Comparison of ENCODE assay signal across 8 cellular contexts in the genomic region with DNA sequence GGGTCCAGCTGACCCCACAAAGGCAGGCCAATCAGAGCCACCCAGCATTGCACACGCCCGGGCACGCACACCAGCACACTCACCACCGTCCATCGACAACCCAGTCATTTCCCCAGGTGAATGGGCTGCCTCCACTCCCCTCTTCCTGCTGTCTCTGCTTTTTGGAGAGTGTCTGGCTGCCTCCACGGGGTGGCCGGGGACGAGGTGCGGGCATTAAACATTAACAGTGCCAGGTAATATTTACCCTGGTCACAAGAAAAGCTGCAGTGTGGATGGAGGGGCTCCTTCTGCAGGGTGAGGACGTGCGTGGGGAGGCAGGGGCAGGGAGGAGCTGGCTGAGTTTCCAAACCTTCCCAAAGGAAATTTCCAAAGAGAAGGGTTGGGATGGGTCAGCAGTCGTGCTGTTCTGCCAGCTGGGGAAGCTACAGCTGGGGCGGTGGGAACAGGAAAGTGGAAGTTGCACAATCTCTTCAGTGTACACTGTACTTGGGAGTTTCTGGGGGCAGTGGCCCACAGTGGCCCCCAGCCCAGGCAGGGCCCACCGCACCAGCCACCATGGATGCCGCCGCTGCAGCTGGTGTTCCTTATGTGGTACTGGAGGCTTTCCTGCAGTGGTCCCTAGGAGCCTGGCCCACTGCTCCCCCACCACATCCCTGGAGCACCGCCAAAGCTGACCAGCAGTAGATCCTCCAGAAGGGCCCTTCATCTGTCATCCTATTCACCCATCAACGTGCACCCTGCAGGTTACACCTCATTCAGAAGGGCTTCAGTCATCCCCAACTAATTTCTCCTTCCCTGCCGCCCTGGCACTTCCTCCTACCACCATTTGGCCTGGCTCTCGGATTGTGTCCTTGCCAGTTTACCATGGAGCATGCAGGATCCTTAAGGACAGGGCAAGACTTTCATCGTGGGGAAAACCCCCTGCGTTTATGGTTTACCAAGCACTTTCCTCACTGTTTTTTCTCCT. TPM values are rescaled to one million over a fixed set of nuclear protein-coding genes. Genes with fewer than 3 reads are reported as not detected.
DNase-seq lines count a peak whose midpoint lies in the region; ATAC-seq and TF ChIP-seq lines count a peak whose summit lies in the region.

Gene FXYD2 (minus strand): TSS at position 174 of the 967 bp plus-strand sequence. CDS start 66 bp downstream, at position 108.

- H3K27ac ChIP-seq in OCI-LY3 (ENCODE audit: low read length) = peak within 1 kb of the TSS; percentile 47
- H3K27ac ChIP-seq in esophagus muscularis mucosa (replicated peaks in 1 of 4) = peak within 1 kb of the TSS; percentile 64 to 79 (median 78)
- no peak within 1 kb of the TSS for H3K27ac ChIP-seq in neural progenitor cell

- peak within 1 kb of the TSS; percentile 54 for H3K4me2 ChIP-seq in OCI-LY3 (ENCODE audit: low read length)
- no peak within 1 kb of the TSS for H3K4me2 ChIP-seq in neural progenitor cell

- H3K79me2 ChIP-seq in OCI-LY3 (ENCODE audit: low read length) (no peaks in the 10 kb centered on the region), neural progenitor cell (ENCODE audit: low read depth) (no peaks in the 10 kb centered on the region)

- H3K4me1 ChIP-seq in OCI-LY3 (ENCODE audit: low read length) (peaks cover 78% of the 10 kb centered on the region), esophagus muscularis mucosa (peaks cover 31 to 64% (median 53%) of the 10 kb centered on the region in 4 donors), neural progenitor cell (no peaks in the 10 kb centered on the region)

- peak within 1 kb of the TSS; percentile 78 for H2AFZ ChIP-seq in OCI-LY3 (ENCODE audit: low read depth, low read length)
- H2AFZ ChIP-seq in neural progenitor cell (replicated peaks) = no peak within 1 kb of the TSS

- intact Hi-C loops in esophagus muscularis mucosa (cut with DNase I) = no loop called here
- intact Hi-C loops in posterior cingulate gyrus (cut with DNase I) = no loop called here

- H3K9me3 ChIP-seq in OCI-LY3 (ENCODE audit: insufficient read depth, low read length) = no peaks in the 10 kb centered on the region
- no peaks in the 10 kb centered on the region for H3K9me3 ChIP-seq in esophagus muscularis mucosa
- H3K9me3 ChIP-seq in neural progenitor cell (ENCODE audit: low read depth) = no peaks in the 10 kb centered on the region

- ATAC-seq in GM19328 (IDR thresholded peaks at IDR 0.05; ENCODE audit: unreplicated experiment) (no peak), HG03378 (IDR thresholded peaks at IDR 0.05; ENCODE audit: unreplicated experiment) (no peak)

- TF ChIP-seq POLR2A in esophagus muscularis mucosa (IDR thresholded peaks at IDR 0.05; ENCODE audit: low read depth) = no peak

- 54% methylated on average over 22 of the region's 22 CpGs for WGBS in esophagus muscularis mucosa

- no peak for TF ChIP-seq EP300 in esophagus muscularis mucosa (IDR thresholded peaks at IDR 0.05)

- no peak within 1 kb of the TSS for H3K27ac Mint-ChIP-seq in neural progenitor cell

- H3K9ac ChIP-seq in OCI-LY3 (ENCODE audit: low read length) (peak within 1 kb of the TSS; percentile 62), neural progenitor cell (no peak within 1 kb of the TSS)

- TF ChIP-seq CTCF in OCI-LY3 (IDR thresholded peaks at IDR 0.05; ENCODE audit: low read depth, low read length) = no peak
- TF ChIP-seq CTCF in esophagus muscularis mucosa (IDR thresholded peaks at IDR 0.05) = no peak
- TF ChIP-seq CTCF in neural progenitor cell (IDR thresholded peaks at IDR 0.05) = no peak

- peaks cover 2% of the 10 kb centered on the region for H3K27me3 Mint-ChIP-seq in neural progenitor cell (ENCODE audit: insufficient read depth, low read depth)

- no peaks in the 10 kb centered on the region for H4K20me1 ChIP-seq in OCI-LY3 (ENCODE audit: insufficient read depth, low read length)
- H4K20me1 ChIP-seq in neural progenitor cell (ENCODE audit: low read depth) = no peaks in the 10 kb centered on the region

- H3K4me3 ChIP-seq in OCI-LY3 (ENCODE audit: low read length) = peak within 1 kb of the TSS; percentile 13; the same call in 1 of the 2 replicates
- no peak within 1 kb of the TSS for H3K4me3 ChIP-seq in esophagus muscularis mucosa
- no peak within 1 kb of the TSS for H3K4me3 ChIP-seq in neural progenitor cell

- H3K27me3 ChIP-seq in OCI-LY3 (ENCODE audit: low read depth, low read length) (no peaks in the 10 kb centered on the region), esophagus muscularis mucosa (peaks cover 0 to 50% (median 0%) of the 10 kb centered on the region in 4 donors), neural progenitor cell (no peaks in the 10 kb centered on the region)

- DNase-seq in COLO668 (lab: John Stamatoyannopoulos, UW; ENCODE audit: unreplicated experiment) (peak; percentile 27), esophagus muscularis mucosa (ENCODE audit: extremely low spot score) (no peak), posterior cingulate gyrus (peak in 6 of 10 donors; percentile 6 to 72 (median 26)), neural progenitor cell (ENCODE audit: low spot score) (no peak)
- no peak for DNase-seq in central memory CD4-positive, alpha-beta T cell

- H3F3A ChIP-seq in neural progenitor cell (ENCODE audit: low read depth) = no peaks in the 10 kb centered on the region

- H3K36me3 ChIP-seq in OCI-LY3 (replicated peaks; ENCODE audit: low read depth, low read length) (no peaks in the 10 kb centered on the region), esophagus muscularis mucosa (no peaks in the 10 kb centered on the region), neural progenitor cell (no peaks in the 10 kb centered on the region)

- H3K36me3 Mint-ChIP-seq in neural progenitor cell = no peaks in the 10 kb centered on the region

- H3K4me3 Mint-ChIP-seq in neural progenitor cell = no peak within 1 kb of the TSS

- H3K4me1 Mint-ChIP-seq in neural progenitor cell = peaks cover 13% of the 10 kb centered on the region

- H3K9me3 Mint-ChIP-seq in neural progenitor cell = no peaks in the 10 kb centered on the region

RNA-seq across cellular contexts. Expression of gene FXYD2, which starts in this region (rescaled TPM):
- total RNA-seq in esophagus muscularis mucosa (1 to 10 TPM in 3 of 4 donors, under 1 TPM in 1; 0.52 to 5.8 (median 3.7) TPM), neural progenitor cell (ENCODE audit: low replicate concordance) (1.7 and 1.9 TPM in 2 replicates)

Comparison
In these comparisons a context has a peak if more than half of its experiments do, and no peak if none do; other contexts are left out.
1. DNase-seq: peak in COLO668 (single experiment) and posterior cingulate gyrus (6 of 10); none in esophagus muscularis mucosa (single experiment), central memory CD4-positive, alpha-beta T cell (single experiment) and neural progenitor cell (single experiment).